In the genomic region with DNA sequence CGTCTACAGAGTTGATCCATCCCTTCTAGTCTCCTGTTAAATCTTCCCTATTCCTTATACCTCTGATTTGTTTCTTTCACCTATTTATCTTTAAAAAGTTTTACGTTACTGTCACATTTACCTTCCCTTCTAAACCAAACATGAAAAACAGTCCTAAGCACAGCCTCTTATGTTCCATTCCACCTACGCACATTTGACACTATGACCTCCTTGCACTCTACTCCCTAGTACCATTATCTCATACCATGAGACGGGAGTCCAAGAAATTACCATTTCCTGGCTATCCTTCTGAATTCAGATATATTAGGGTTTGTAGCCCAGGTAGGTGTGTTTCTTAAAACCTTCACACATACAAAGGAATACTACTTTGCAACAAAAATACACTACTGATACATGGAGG, we compare ENCODE assay signal across 8 cellular contexts.
"Had no signal": no experiment of that assay in that cellular context is flagged by ENCODE, and none has a peak within 500 bp of the region (broad histone marks: within the 10 kb centered on the region; RNA-seq: fewer than 3 reads in every experiment).

No MANE protein-coding gene starts in this region.

- DNase-seq: GM23248, GOT3, H9, HCEC 1CT, IMR-90, KBM-7 had no signal

- H2AFZ ChIP-seq: GM23248 had no signal

- H3K4me2 ChIP-seq: KMS-11 had no signal

- H3K27ac Mint-ChIP-seq: H9 had no signal

- H3K9ac ChIP-seq: GM23248, KMS-11 had no signal

- H3K27ac ChIP-seq: GM23248, HL-60, KMS-11 had no signal

- H3K9me3 Mint-ChIP-seq: H9 had no signal

- H3K4me3 Mint-ChIP-seq: H9 had no signal

- H3K4me3 ChIP-seq: GM23248 had no signal
